1 cellular context compared by ENCODE assay signal in genomic region chr12:124900345-124900795, GRCh38.
A peak's percentile ranks its signal among the peaks of the same experiment; 100 is the strongest.
TF ChIP-seq lines count a peak whose summit lies in the region.
"Not testable (repeated sequence)": the region's sequence is repeated elsewhere in the genome, so short reads cannot be mapped to it uniquely, and the experiment has no call there.

No MANE protein-coding gene starts in this region.

TF ChIP-seq in HepG2, 621 proteins besides CTCF, POLR2A, EP300 and RAD21 (continued from another document and continues in another):
- TF ChIP-seq, protein P1, sequence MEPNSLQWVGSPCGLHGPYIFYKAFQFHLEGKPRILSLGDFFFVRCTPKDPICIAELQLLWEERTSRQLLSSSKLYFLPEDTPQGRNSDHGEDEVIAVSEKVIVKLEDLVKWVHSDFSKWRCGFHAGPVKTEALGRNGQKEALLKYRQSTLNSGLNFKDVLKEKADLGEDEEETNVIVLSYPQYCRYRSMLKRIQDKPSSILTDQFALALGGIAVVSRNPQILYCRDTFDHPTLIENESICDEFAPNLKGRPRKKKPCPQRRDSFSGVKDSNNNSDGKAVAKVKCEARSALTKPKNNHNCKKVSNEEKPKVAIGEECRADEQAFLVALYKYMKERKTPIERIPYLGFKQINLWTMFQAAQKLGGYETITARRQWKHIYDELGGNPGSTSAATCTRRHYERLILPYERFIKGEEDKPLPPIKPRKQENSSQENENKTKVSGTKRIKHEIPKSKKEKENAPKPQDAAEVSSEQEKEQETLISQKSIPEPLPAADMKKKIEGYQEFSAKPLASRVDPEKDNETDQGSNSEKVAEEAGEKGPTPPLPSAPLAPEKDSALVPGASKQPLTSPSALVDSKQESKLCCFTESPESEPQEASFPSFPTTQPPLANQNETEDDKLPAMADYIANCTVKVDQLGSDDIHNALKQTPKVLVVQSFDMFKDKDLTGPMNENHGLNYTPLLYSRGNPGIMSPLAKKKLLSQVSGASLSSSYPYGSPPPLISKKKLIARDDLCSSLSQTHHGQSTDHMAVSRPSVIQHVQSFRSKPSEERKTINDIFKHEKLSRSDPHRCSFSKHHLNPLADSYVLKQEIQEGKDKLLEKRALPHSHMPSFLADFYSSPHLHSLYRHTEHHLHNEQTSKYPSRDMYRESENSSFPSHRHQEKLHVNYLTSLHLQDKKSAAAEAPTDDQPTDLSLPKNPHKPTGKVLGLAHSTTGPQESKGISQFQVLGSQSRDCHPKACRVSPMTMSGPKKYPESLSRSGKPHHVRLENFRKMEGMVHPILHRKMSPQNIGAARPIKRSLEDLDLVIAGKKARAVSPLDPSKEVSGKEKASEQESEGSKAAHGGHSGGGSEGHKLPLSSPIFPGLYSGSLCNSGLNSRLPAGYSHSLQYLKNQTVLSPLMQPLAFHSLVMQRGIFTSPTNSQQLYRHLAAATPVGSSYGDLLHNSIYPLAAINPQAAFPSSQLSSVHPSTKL (CRISPR knock-in tag; IDR thresholded peaks at IDR 0.05), result peak; percentile 94
- TF ChIP-seq SAP130 (CRISPR knock-in tag; IDR thresholded peaks at IDR 0.05; ENCODE audit: low read depth), result peak; percentile 80
- TF ChIP-seq PITX1 (CRISPR knock-in tag; IDR thresholded peaks at IDR 0.05), result peak; percentile 86
- peak; percentile 79 for TF ChIP-seq ELF3 (CRISPR knock-in tag; IDR thresholded peaks at IDR 0.05)
- peak; percentile 54; the same call in 1 of the 2 replicates for TF ChIP-seq TARDBP (CRISPR knock-in tag; IDR thresholded peaks at IDR 0.05)
- peak; percentile 79 for TF ChIP-seq PHF21A (CRISPR knock-in tag; IDR thresholded peaks at IDR 0.05)
- 0 out of 2 replicates have a peak, but pooled peaks have one; percentile 61 for TF ChIP-seq KDM4B (CRISPR knock-in tag; IDR thresholded peaks at IDR 0.05)
- TF ChIP-seq, protein P2, sequence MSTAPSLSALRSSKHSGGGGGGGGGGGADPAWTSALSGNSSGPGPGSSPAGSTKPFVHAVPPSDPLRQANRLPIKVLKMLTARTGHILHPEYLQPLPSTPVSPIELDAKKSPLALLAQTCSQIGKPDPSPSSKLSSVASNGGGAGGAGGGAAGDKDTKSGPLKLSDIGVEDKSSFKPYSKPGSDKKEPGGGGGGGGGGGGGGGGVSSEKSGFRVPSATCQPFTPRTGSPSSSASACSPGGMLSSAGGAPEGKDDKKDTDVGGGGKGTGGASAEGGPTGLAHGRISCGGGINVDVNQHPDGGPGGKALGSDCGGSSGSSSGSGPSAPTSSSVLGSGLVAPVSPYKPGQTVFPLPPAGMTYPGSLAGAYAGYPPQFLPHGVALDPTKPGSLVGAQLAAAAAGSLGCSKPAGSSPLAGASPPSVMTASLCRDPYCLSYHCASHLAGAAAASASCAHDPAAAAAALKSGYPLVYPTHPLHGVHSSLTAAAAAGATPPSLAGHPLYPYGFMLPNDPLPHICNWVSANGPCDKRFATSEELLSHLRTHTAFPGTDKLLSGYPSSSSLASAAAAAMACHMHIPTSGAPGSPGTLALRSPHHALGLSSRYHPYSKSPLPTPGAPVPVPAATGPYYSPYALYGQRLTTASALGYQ (CRISPR knock-in tag; IDR thresholded peaks at IDR 0.05), result peak; percentile 76; the same call in 1 of the 2 replicates
- 0 out of 2 replicates have a peak, but pooled peaks have one; percentile 26 for TF ChIP-seq ZBTB33 (CRISPR knock-in tag; IDR thresholded peaks at IDR 0.05)
- peak; percentile 61; the same call in 1 of the 2 replicates for TF ChIP-seq IKZF5 (CRISPR knock-in tag; IDR thresholded peaks at IDR 0.05)
- peak; percentile 34 to 52; a peak in 1 of 4 replicates for TF ChIP-seq NR2F1 (CRISPR knock-in tag; IDR thresholded peaks at IDR 0.05)
- peak; percentile 57; the same call in 1 of the 2 replicates for TF ChIP-seq RXRA (CRISPR knock-in tag; IDR thresholded peaks at IDR 0.05)
- peak; percentile 41 for TF ChIP-seq PHF8 (CRISPR knock-in tag; IDR thresholded peaks at IDR 0.05)
- TF ChIP-seq ESRRA (CRISPR knock-in tag; IDR thresholded peaks at IDR 0.05; ENCODE audit: low read depth), result peak; percentile 83
- peak; percentile 64 for TF ChIP-seq ISL2 (CRISPR knock-in tag; IDR thresholded peaks at IDR 0.05)
- peak; percentile 21; the same call in 1 of the 3 replicates for TF ChIP-seq MXI1 (IDR thresholded peaks at IDR 0.05; ENCODE audit: borderline replicate concordance, low read depth, low read length)
- TF ChIP-seq CEBPG (CRISPR knock-in tag; IDR thresholded peaks at IDR 0.05), result peak; percentile 98
- peak; percentile 62; the same call in 1 of the 2 replicates for TF ChIP-seq TBX2 (CRISPR knock-in tag; IDR thresholded peaks at IDR 0.05; ENCODE audit: borderline replicate concordance)
- peak; percentile 64; the same call in 1 of the 2 replicates for TF ChIP-seq ZBTB7B (CRISPR knock-in tag; IDR thresholded peaks at IDR 0.05)
- peak; percentile 89 for TF ChIP-seq FOXA3 (CRISPR knock-in tag; IDR thresholded peaks at IDR 0.05)
- 0 out of 2 replicates have a peak, but pooled peaks have one; percentile 11 for TF ChIP-seq TCF7 (IDR thresholded peaks at IDR 0.05; ENCODE audit: low read depth)
- peak; percentile 68; the same call in 1 of the 2 replicates for TF ChIP-seq HIC2 (CRISPR knock-in tag; IDR thresholded peaks at IDR 0.05; ENCODE audit: low read depth)
- TF ChIP-seq PATZ1 (CRISPR knock-in tag; IDR thresholded peaks at IDR 0.05), result peak; percentile 73
- peak; percentile 75 for TF ChIP-seq CREM (IDR thresholded peaks at IDR 0.05)
- TF ChIP-seq CREM (CRISPR knock-in tag; IDR thresholded peaks at IDR 0.05), result not testable (repeated sequence)
- peak; percentile 86 for TF ChIP-seq ZNF205 (CRISPR knock-in tag; IDR thresholded peaks at IDR 0.05)
- peak; percentile 30; the same call in 1 of the 2 replicates for TF ChIP-seq BRD4 (CRISPR knock-in tag; IDR thresholded peaks at IDR 0.05)
- TF ChIP-seq, protein P3, sequence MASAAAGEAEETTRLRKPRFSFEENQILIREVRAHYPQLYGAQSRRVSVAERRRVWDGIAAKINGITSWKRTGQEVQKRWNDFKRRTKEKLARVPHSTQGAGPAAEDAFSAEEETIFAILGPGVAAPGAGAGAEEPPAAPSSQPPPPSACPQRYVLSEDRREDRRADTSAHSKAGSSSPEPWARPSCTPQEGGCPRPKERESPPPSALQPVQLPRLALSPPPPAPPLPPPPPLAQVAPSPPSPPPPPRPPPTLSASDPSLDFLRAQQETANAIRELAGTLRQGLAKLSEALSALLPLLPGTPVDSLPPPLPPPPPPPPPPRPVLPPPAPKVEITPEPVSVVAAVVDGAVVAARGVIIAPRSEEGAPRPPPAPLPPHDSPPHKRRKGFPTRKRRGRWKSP (CRISPR knock-in tag; IDR thresholded peaks at IDR 0.05), result peak; percentile 77; the same call in 1 of the 2 replicates
- 0 out of 2 replicates have a peak, but pooled peaks have one; percentile 62 for TF ChIP-seq DMAP1 (CRISPR knock-in tag; IDR thresholded peaks at IDR 0.05)
- TF ChIP-seq POLR2G (IDR thresholded peaks at IDR 0.05; ENCODE audit: low read depth, low read length), result peak; percentile 39; the same call in 1 of the 2 replicates
- TF ChIP-seq PAXIP1 (CRISPR knock-in tag; conservative IDR thresholded peaks at IDR 0.05), result peak; percentile 99
- TF ChIP-seq ZNF614 (CRISPR knock-in tag; IDR thresholded peaks at IDR 0.05; ENCODE audit: borderline replicate concordance), result peak; percentile 91
- 0 out of 4 replicates have a peak, but pooled peaks of 1 of the 2 experiments have one; percentile 49 for TF ChIP-seq KLF16 (CRISPR knock-in tag; IDR thresholded peaks at IDR 0.05)
- 0 out of 2 replicates have a peak, but pooled peaks have one; percentile 82 for TF ChIP-seq FOXJ3 (CRISPR knock-in tag; IDR thresholded peaks at IDR 0.05; ENCODE audit: borderline replicate concordance)
- TF ChIP-seq, protein P4, sequence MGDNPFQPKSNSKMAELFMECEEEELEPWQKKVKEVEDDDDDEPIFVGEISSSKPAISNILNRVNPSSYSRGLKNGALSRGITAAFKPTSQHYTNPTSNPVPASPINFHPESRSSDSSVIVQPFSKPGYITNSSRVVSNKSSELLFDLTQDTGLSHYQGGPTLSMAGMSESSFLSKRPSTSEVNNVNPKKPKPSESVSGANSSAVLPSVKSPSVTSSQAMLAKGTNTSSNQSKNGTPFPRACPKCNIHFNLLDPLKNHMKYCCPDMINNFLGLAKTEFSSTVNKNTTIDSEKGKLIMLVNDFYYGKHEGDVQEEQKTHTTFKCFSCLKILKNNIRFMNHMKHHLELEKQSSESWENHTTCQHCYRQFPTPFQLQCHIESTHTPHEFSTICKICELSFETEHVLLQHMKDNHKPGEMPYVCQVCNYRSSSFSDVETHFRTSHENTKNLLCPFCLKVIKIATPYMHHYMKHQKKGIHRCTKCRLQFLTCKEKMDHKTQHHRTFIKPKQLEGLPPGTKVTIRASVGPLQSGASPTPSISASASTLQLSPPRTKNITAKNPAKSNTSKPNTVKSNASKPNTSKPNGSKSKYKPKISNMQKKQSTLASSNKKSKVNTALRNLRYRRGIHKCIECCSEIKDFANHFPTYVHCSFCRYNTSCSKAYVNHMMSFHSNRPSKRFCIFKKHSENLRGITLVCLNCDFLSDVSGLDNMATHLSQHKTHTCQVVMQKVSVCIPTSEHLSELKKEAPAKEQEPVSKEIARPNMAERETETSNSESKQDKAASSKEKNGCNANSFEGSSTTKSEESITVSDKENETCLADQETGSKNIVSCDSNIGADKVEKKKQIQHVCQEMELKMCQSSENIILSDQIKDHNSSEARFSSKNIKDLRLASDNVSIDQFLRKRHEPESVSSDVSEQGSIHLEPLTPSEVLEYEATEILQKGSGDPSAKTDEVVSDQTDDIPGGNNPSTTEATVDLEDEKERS (CRISPR knock-in tag; IDR thresholded peaks at IDR 0.05), result peak; percentile 89
- TF ChIP-seq RARA (CRISPR knock-in tag; IDR thresholded peaks at IDR 0.05), result peak; percentile 74
